Comparison of ENCODE assay signal across 3 cellular contexts in genomic region chr3:60827666-60828065, GRCh38.
"Had no signal": no experiment of that assay in that cellular context is flagged by ENCODE, and none has a peak within 500 bp of the region (broad histone marks: within the 10 kb centered on the region; RNA-seq: fewer than 3 reads in every experiment).

No MANE protein-coding gene starts in this region.

- ATAC-seq: GM12878 had no signal

- DNase-seq: GDM1, GF-D8 had no signal

- H3K4me3 ChIP-seq: GM12878 had no signal
